Comparison of ENCODE assay signal across 10 cellular contexts in genomic region chr19:42023121-42023942, GRCh38. TPM values are rescaled to one million over a fixed set of nuclear protein-coding genes. Genes with fewer than 3 reads are reported as not detected.
DNase-seq lines count a peak whose midpoint lies in the region; ATAC-seq, FAIRE-seq and TF ChIP-seq lines count a peak whose summit lies in the region.
"Had no signal": no experiment of that assay in that cellular context is flagged by ENCODE, and none has a peak within 500 bp of the region (broad histone marks: within the 10 kb centered on the region; RNA-seq: fewer than 3 reads in every experiment).

No MANE protein-coding gene starts in this region.

- H3K4me3 ChIP-seq in astrocyte of the spinal cord (ENCODE audit: low read depth, low read length) (no peak overlapping the region), small intestine (ENCODE audit: low read depth in 1 of 2, low read length in 2 of 2) (no peak overlapping the region)
- H3K4me3 ChIP-seq: BLaER1 treated with 17β-estradiol and CSF1 and Interleukin-3, amounts not matched to agents 10 nM and 100 nM had no signal

- H3K27me3 ChIP-seq in small intestine (ENCODE audit: control insufficient read depth in 2 of 2, insufficient read depth in 2 of 2, low read length in 2 of 2) = no peaks in the 10 kb centered on the region
- H3K27me3 ChIP-seq: BLaER1 treated with 17β-estradiol and CSF1 and Interleukin-3, amounts not matched to agents 10 nM and 100 nM had no signal

- ATAC-seq in GM18511 (IDR thresholded peaks at IDR 0.05; ENCODE audit: unreplicated experiment) = no peak
- no peak for ATAC-seq in GM18498 (IDR thresholded peaks at IDR 0.05; ENCODE audit: unreplicated experiment)

- in situ Hi-C loops in astrocyte of the spinal cord (cut with HindIII; ENCODE audit: low sequenced_read_pairs) = no loop called here

- FAIRE-seq in small intestine (lab: Jason Lieb, UNC) = no peak

- no peaks in the 10 kb centered on the region for H3K9me3 ChIP-seq in small intestine (ENCODE audit: control insufficient read depth, low read depth)
- H3K9me3 ChIP-seq: BLaER1 treated with 17β-estradiol and CSF1 and Interleukin-3, amounts not matched to agents 10 nM and 100 nM had no signal

- H3K4me1 ChIP-seq in small intestine (ENCODE audit: control insufficient read depth in 2 of 2, insufficient read depth in 1 of 2, low read depth in 1 of 2, low read length in 1 of 2) = no peaks in the 10 kb centered on the region

- peak; percentile 26 for DNase-seq in NK-92 treated with Interleukin-12 subunit alpha and Interleukin-12 subunit beta, amount 100 ng/mL, for 24 hours (lab: John Stamatoyannopoulos, UW)
- DNase-seq in NK-92 (lab: John Stamatoyannopoulos, UW; ENCODE audit: unreplicated experiment) (no peak), MV-4-11 (lab: John Stamatoyannopoulos, UW) (peak; percentile 22), astrocyte of the spinal cord (ENCODE audit: low read depth, low spot score) (no peak), small intestine (peak; percentile 9), HuH-7.5 (ENCODE audit: low spot score) (no peak)
- DNase-seq: aorta had no signal

- peak; percentile 49 for TF ChIP-seq CTCF in astrocyte of the spinal cord (IDR thresholded peaks at IDR 0.05; ENCODE audit: low read depth, low read length)

- no peak overlapping the region for H3K27ac ChIP-seq in small intestine (ENCODE audit: low read depth in 1 of 2, low read length in 1 of 2)
- H3K27ac ChIP-seq: BLaER1 treated with 17β-estradiol and CSF1 and Interleukin-3, amounts not matched to agents 10 nM and 100 nM had no signal

- H3K36me3 ChIP-seq in small intestine (ENCODE audit: control insufficient read depth in 2 of 2, insufficient read depth in 2 of 2, low read length in 2 of 2) = no peaks in the 10 kb centered on the region

- 66 to 70% (median 69%) methylated on average over 17 of the region's 17 CpGs for WGBS in small intestine, 3 donors

RNA-seq across cellular contexts. Expression of gene ATP1A3, which starts 29.3 kb away (rescaled TPM):
- polyA plus RNA-seq in small intestine = 1 to 10 TPM in 1 of 3 donors, under 1 TPM in 1, not detected in 1; 0.81 to 4.3 TPM

RNA-seq across cellular contexts. Expression of gene GRIK5, which starts 46.7 kb away (rescaled TPM):
- 1 to 10 TPM in 1 of 3 donors, under 1 TPM in 1, not detected in 1; 0.27 to 1.6 TPM for polyA plus RNA-seq in small intestine

RNA-seq across cellular contexts. Expression of gene ZNF574, which starts 52.6 kb away (rescaled TPM):
- polyA plus RNA-seq in small intestine = 1 to 10 TPM; 4.5 to 8.4 (median 6.5) TPM

Comparison
In these comparisons a context has a peak if more than half of its experiments do, and no peak if none do; other contexts are left out.
1. DNase-seq: peak in NK-92 treated with Interleukin-12 subunit alpha and Interleukin-12 subunit beta, amount 100 ng/mL, for 24 hours (single experiment), MV-4-11 (single experiment) and small intestine (single experiment); none in NK-92 (single experiment), astrocyte of the spinal cord (single experiment) and HuH-7.5 (single experiment).